ENCODE assay signal across 11 cellular contexts in genomic region chr21:34640858-34641257, GRCh38. TPM values are rescaled to one million over a fixed set of nuclear protein-coding genes. Genes with fewer than 3 reads are reported as not detected.
A peak's percentile ranks its signal among the peaks of the same experiment; 100 is the strongest.
DNase-seq lines count a peak whose midpoint lies in the region; ATAC-seq and TF ChIP-seq lines count a peak whose summit lies in the region.
"Had no signal": no experiment of that assay in that cellular context is flagged by ENCODE, and none has a peak within 500 bp of the region (broad histone marks: within the 10 kb centered on the region; RNA-seq: fewer than 3 reads in every experiment).

No MANE protein-coding gene starts in this region.

- no TSS peak for BruUV-seq in A673 (replicated peaks; lab: Mats Ljungman, UMichigan)

- no peak for TF ChIP-seq CTCF in A673 (conservative IDR thresholded peaks at IDR 0.05; ENCODE audit: low read depth, low read length)

- H3K27me3 ChIP-seq in A673 (replicated peaks; ENCODE audit: insufficient read depth, low read depth, low read length, poor library complexity), result peaks cover 3% of the 10 kb centered on the region
- H3K27me3 ChIP-seq: ascending aorta had no signal

- peak; percentile 57 to 73 for ATAC-seq in activated T-cell treated with anti-CD3 and anti-CD28 coated beads, Interleukin-2, amount 50 U/mL, for 4 hours
- ATAC-seq in T-helper 17 cell, result no peak
- ATAC-seq in stimulated activated naive CD8-positive, alpha-beta T cell treated with anti-CD3 and anti-CD28 coated beads, Interleukin-15, Interleukin-2, amounts not matched to agents 100 U/mL and 50 U/mL, for 24 hours, result peak; percentile 57

- POLR2A ChIA-PET in A673 (lab: Charles Lee; ENCODE audit: low non-redundant PET), result no interaction called here

- peak overlapping the region; percentile 68 for H3K27ac Mint-ChIP-seq in T-helper 17 cell
- H3K27ac Mint-ChIP-seq: CD4-positive, alpha-beta T cell had no signal

- no peak overlapping the region for H3K4me3 ChIP-seq in A673 (ENCODE audit: low read depth, low read length, poor library complexity, severe bottlenecking)
- H3K4me3 ChIP-seq: ascending aorta had no signal

- no peak for DNase-seq in activated T-cell treated with anti-CD3 and anti-CD28 coated beads, Interleukin-2, amount 50 U/mL, for 4 hours
- DNase-seq in activated T-cell treated with anti-CD3 and anti-CD28 coated beads for 4 hours (no peak), T-helper 17 cell (no peak), fibroblast of gingiva (ENCODE audit: low read depth) (peak; percentile 59), posterior cingulate gyrus (no peak), AML-193 (lab: John Stamatoyannopoulos, UW) (no peak), A673 (ENCODE audit: low spot score) (no peak)
- DNase-seq in stimulated activated naive CD8-positive, alpha-beta T cell treated with anti-CD3 and anti-CD28 coated beads, Interleukin-15, Interleukin-2, amounts not matched to agents 100 U/mL and 50 U/mL, for 24 hours, result no peak
- DNase-seq: NCI-H1092 had no signal

- CTCF ChIA-PET in A673 (lab: Charles Lee), result no interaction called here

- no peaks in the 10 kb centered on the region for H3K27me3 Mint-ChIP-seq in activated T-cell treated with anti-CD3 and anti-CD28 coated beads, Interleukin-2, amount 50 U/mL, for 4 hours (ENCODE audit: low read depth)
- H3K27me3 Mint-ChIP-seq in T-helper 17 cell, result peaks cover 4% of the 10 kb centered on the region
- H3K27me3 Mint-ChIP-seq: CD4-positive, alpha-beta T cell had no signal

- H3K36me3 ChIP-seq in A673 (ENCODE audit: insufficient read depth, low read length, poor library complexity, severe bottlenecking), result no peaks in the 10 kb centered on the region
- H3K36me3 ChIP-seq: ascending aorta had no signal

- no peaks in the 10 kb centered on the region for H3K9me3 Mint-ChIP-seq in activated T-cell treated with anti-CD3 and anti-CD28 coated beads, Interleukin-2, amount 50 U/mL, for 4 hours
- H3K9me3 Mint-ChIP-seq: CD4-positive, alpha-beta T cell had no signal

- H3K36me3 Mint-ChIP-seq in activated T-cell treated with anti-CD3 and anti-CD28 coated beads, Interleukin-2, amount 50 U/mL, for 4 hours (ENCODE audit: insufficient read depth), result no peaks in the 10 kb centered on the region
- no peaks in the 10 kb centered on the region for H3K36me3 Mint-ChIP-seq in T-helper 17 cell (ENCODE audit: low read depth)

- intact Hi-C loops in posterior cingulate gyrus (cut with DNase I) (no loop called here), A673 (cut with micrococcal nuclease; ENCODE audit: unreplicated experiment) (no loop called here)

- H3K27ac ChIP-seq in A673 (ENCODE audit: low read depth, low read length, poor library complexity, severe bottlenecking), result no peak overlapping the region
- H3K27ac ChIP-seq: ascending aorta had no signal

- H3K9me3 ChIP-seq in T-helper 17 cell (ENCODE audit: control insufficient read depth, low read length, poor library complexity, severe bottlenecking), result no peaks in the 10 kb centered on the region
- no peaks in the 10 kb centered on the region for H3K9me3 ChIP-seq in A673 (ENCODE audit: low read depth, low read length, poor library complexity, severe bottlenecking)
- H3K9me3 ChIP-seq: ascending aorta had no signal

- peaks cover 17% of the 10 kb centered on the region for H3K4me1 Mint-ChIP-seq in activated T-cell treated with anti-CD3 and anti-CD28 coated beads, Interleukin-2, amount 50 U/mL, for 4 hours (ENCODE audit: low read depth)
- peaks cover 11% of the 10 kb centered on the region for H3K4me1 Mint-ChIP-seq in T-helper 17 cell

- H3K4me1 ChIP-seq in A673 (ENCODE audit: insufficient read depth, low read length, poor library complexity, severe bottlenecking), result no peaks in the 10 kb centered on the region
- H3K4me1 ChIP-seq: ascending aorta had no signal

- H3K4me3 Mint-ChIP-seq in activated T-cell treated with anti-CD3 and anti-CD28 coated beads, Interleukin-2, amount 50 U/mL, for 4 hours, result peak overlapping the region; percentile 46
- peak overlapping the region; percentile 85 for H3K4me3 Mint-ChIP-seq in T-helper 17 cell

RNA-seq across cellular contexts. Expression of gene RCAN1, which starts 25.9 kb away (rescaled TPM):
- total RNA-seq in activated T-cell treated with anti-CD3 and anti-CD28 coated beads, Interleukin-2, amount 50 U/mL, for 4 hours, result 10 to 100 TPM; 13.2 to 17.3 (median 17.3) TPM
- total RNA-seq in T-helper 17 cell, result 1 to 10 TPM; 3.0 to 3.2 TPM
- 5.4 and 8.2 TPM in 2 replicates for total RNA-seq in A673 (2021)

RNA-seq across cellular contexts. Expression of gene CLIC6, which starts 27.9 kb away (rescaled TPM):
- total RNA-seq in activated T-cell treated with anti-CD3 and anti-CD28 coated beads, Interleukin-2, amount 50 U/mL, for 4 hours, result under 1 TPM; 0.11 to 0.38 (median 0.13) TPM
- total RNA-seq in T-helper 17 cell, result under 1 TPM; 0.10 to 0.25 TPM
- total RNA-seq in A673 (2021), result not detected in 2 replicates
